ENCODE assay signal across 8 cellular contexts in genomic region chr17:51165680-51166197, GRCh38. TPM values are rescaled to one million over a fixed set of nuclear protein-coding genes. Genes with fewer than 3 reads are reported as not detected.
A peak's percentile ranks its signal among the peaks of the same experiment; 100 is the strongest.
DNase-seq lines count a peak whose midpoint lies in the region; ATAC-seq and TF ChIP-seq lines count a peak whose summit lies in the region.

No MANE protein-coding gene starts in this region.

- H3K27me3 ChIP-seq in right atrium auricular region (no peaks in the 10 kb centered on the region), sigmoid colon (no peaks in the 10 kb centered on the region)

- CTCF ChIA-PET in activated naive CD4-positive, alpha-beta T cell treated with anti-CD3 and anti-CD28 coated beads, Interleukin-2, amount 10 ng/mL, durations not matched to agents 7 days and 5 days (lab: Charles Lee), result interaction anchor here (0.6 to 1.4 kb wide), 4 partner anchors 10 to 204 kb away, joined by 3 to 4 read pairs (median 4); partner anchors contain the start of gene NME1

- peaks cover 42% of the 10 kb centered on the region for H3K36me3 Mint-ChIP-seq in activated naive CD4-positive, alpha-beta T cell treated with anti-CD3 and anti-CD28 coated beads, Interleukin-2, amount 10 ng/mL, durations not matched to agents 7 days and 5 days

- H3K27ac Mint-ChIP-seq in activated naive CD4-positive, alpha-beta T cell treated with anti-CD3 and anti-CD28 coated beads, Interleukin-2, amount 10 ng/mL, durations not matched to agents 7 days and 5 days, result peak overlapping the region; percentile 97

- peaks cover 0 to 19% of the 10 kb centered on the region in 2 donors for H3K4me1 ChIP-seq in right atrium auricular region
- H3K4me1 ChIP-seq in sigmoid colon, result peaks cover 0 to 16% (median 14%) of the 10 kb centered on the region in 4 donors

- intact Hi-C loops in sigmoid colon (cut with DNase I), result loop anchor here (1.0 to 5.0 kb wide), 2 partner anchors 45 to 97 kb away; partner anchors contain the start of genes MBTD1, SPAG9 and UTP18

- ATAC-seq in GM18502 (IDR thresholded peaks at IDR 0.05; ENCODE audit: poor library complexity, unreplicated experiment), result peak; percentile 28

- peak in 1 of 2 donors; percentile 59 for TF ChIP-seq POLR2A in sigmoid colon (IDR thresholded peaks at IDR 0.05)

- no peak for TF ChIP-seq EP300 in sigmoid colon (IDR thresholded peaks at IDR 0.05)

- H3K36me3 ChIP-seq in right atrium auricular region (peaks cover 49% of the 10 kb centered on the region), sigmoid colon (peaks cover under 1 to 39% (median 6%) of the 10 kb centered on the region in 4 donors)

- H3K27me3 Mint-ChIP-seq in activated naive CD4-positive, alpha-beta T cell treated with anti-CD3 and anti-CD28 coated beads, Interleukin-2, amount 10 ng/mL, durations not matched to agents 7 days and 5 days, result peaks cover 4% of the 10 kb centered on the region

- 7 to 18% methylated on average over 21 of the region's 21 CpGs for WGBS in sigmoid colon, 2 donors

- peaks cover 35% of the 10 kb centered on the region for H3K4me1 Mint-ChIP-seq in activated naive CD4-positive, alpha-beta T cell treated with anti-CD3 and anti-CD28 coated beads, Interleukin-2, amount 10 ng/mL, durations not matched to agents 7 days and 5 days

- TF ChIP-seq CTCF in right atrium auricular region (IDR thresholded peaks at IDR 0.05), result no peak
- no peak for TF ChIP-seq CTCF in sigmoid colon (IDR thresholded peaks at IDR 0.05)

- DNase-seq in AG08395 (ENCODE audit: low spot score), result peak; percentile 15
- DNase-seq in HS-5 (ENCODE audit: low read depth), result peak; percentile 13
- peak; percentile 37 for DNase-seq in activated naive CD4-positive, alpha-beta T cell treated with anti-CD3 and anti-CD28 coated beads, Interleukin-2, amount 10 ng/mL, durations not matched to agents 7 days and 5 days
- no peak for DNase-seq in right atrium auricular region (ENCODE audit: low spot score)
- peak; percentile 73 for DNase-seq in sigmoid colon
- no peak for DNase-seq in NOMO-1 treated with dmso at 0.1 percent for 144 hours (lab: John Stamatoyannopoulos, UW; ENCODE audit: unreplicated experiment)
- no peak for DNase-seq in epidermal melanocyte (ENCODE audit: insufficient read length, low spot score)

- peak overlapping the region; percentile 96 for H3K4me3 Mint-ChIP-seq in activated naive CD4-positive, alpha-beta T cell treated with anti-CD3 and anti-CD28 coated beads, Interleukin-2, amount 10 ng/mL, durations not matched to agents 7 days and 5 days

- peak overlapping the region; percentile 90 to 99 for H3K27ac ChIP-seq in right atrium auricular region
- peak overlapping the region; percentile 97 to 99 (median 98) for H3K27ac ChIP-seq in sigmoid colon

- H3K9me3 Mint-ChIP-seq in activated naive CD4-positive, alpha-beta T cell treated with anti-CD3 and anti-CD28 coated beads, Interleukin-2, amount 10 ng/mL, durations not matched to agents 7 days and 5 days, result no peaks in the 10 kb centered on the region

- no peaks in the 10 kb centered on the region for H3K9me3 ChIP-seq in right atrium auricular region
- no peaks in the 10 kb centered on the region for H3K9me3 ChIP-seq in sigmoid colon

- H3K4me3 ChIP-seq in right atrium auricular region, result peak overlapping the region; percentile 83 to 96
- peak overlapping the region; percentile 83 to 99 (median 95) for H3K4me3 ChIP-seq in sigmoid colon

RNA-seq across cellular contexts. Expression of gene NME2, which starts 0.5 kb away (rescaled TPM):
- 100 to 1,000 TPM; 290 to 306 TPM for total RNA-seq in right atrium auricular region
- total RNA-seq in sigmoid colon, result 100 to 1,000 TPM; 443 to 532 (median 524) TPM
- 100 to 1,000 TPM; 796 to 957 (median 812) TPM for polyA plus RNA-seq in sigmoid colon

RNA-seq across cellular contexts. Expression of gene NME1, which starts 12.4 kb away (rescaled TPM):
- total RNA-seq in right atrium auricular region, result 10 to 100 TPM; 12.4 to 22.9 TPM
- 10 to 100 TPM; 12.5 to 37.7 (median 17.4) TPM for total RNA-seq in sigmoid colon
- polyA plus RNA-seq in sigmoid colon, result 100 to 1,000 TPM in 1 of 3 donors, 10 to 100 TPM in 2; 37.8 to 153 (median 59.2) TPM

RNA-seq across cellular contexts. Expression of gene SPAG9, which starts 45.1 kb away (rescaled TPM):
- 10 to 100 TPM; 56.4 to 56.5 TPM for total RNA-seq in right atrium auricular region
- 10 to 100 TPM; 74.3 to 79.9 (median 77.0) TPM for total RNA-seq in sigmoid colon
- polyA plus RNA-seq in sigmoid colon, result 10 to 100 TPM; 21.6 to 39.8 (median 29.8) TPM

Comparison
In these comparisons a context has a peak if more than half of its experiments do, and no peak if none do; other contexts are left out.
1. DNase-seq: peak in AG08395 (single experiment), HS-5 (single experiment), activated naive CD4-positive, alpha-beta T cell treated with anti-CD3 and anti-CD28 coated beads, Interleukin-2, amount 10 ng/mL, durations not matched to agents 7 days and 5 days (single experiment) and sigmoid colon (single experiment); none in right atrium auricular region (single experiment), NOMO-1 treated with dmso at 0.1 percent for 144 hours (single experiment) and epidermal melanocyte (single experiment).